ENCODE assay signal across 10 cellular contexts in the genomic region with DNA sequence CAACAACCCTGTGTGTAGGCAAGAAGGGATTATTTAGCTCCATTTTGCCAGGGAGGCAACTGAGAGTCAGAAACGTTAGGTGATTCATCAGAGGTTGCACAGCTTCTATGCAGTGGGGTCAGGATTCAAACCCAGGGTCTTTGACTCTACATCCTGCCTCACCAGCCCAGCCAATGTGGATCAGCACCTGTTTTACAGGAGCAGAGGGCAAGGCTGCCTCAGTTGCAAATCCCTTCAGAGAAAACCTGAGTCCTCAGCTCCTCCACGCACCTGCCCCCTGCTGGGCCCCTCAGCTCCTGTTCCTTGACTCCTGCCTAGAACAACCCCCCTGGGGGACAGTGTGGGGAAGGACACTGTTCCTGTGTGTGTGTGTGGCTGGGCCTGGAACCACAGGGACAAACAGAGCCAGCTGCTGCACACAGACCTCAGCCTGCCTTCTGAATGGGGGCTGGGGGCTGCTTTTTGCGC.
DNase-seq lines count a peak whose midpoint lies in the region; ATAC-seq and TF ChIP-seq lines count a peak whose summit lies in the region.
"Had no signal": no experiment of that assay in that cellular context is flagged by ENCODE, and none has a peak within 500 bp of the region (broad histone marks: within the 10 kb centered on the region; RNA-seq: fewer than 3 reads in every experiment).

No MANE protein-coding gene starts in this region.

- H3K36me3 ChIP-seq in PC-3 (ENCODE audit: low read depth, low read length): no peaks in the 10 kb centered on the region

- H3K9ac ChIP-seq in PC-3 (ENCODE audit: low read length): peak overlapping the region; percentile 9; the same call in 1 of the 2 replicates

- H2AFZ ChIP-seq in PC-3 (ENCODE audit: low read length): no peak overlapping the region

- POLR2A ChIA-PET in AG04450 (lab: Yijun Ruan, JAX) (interaction anchor here (0.6 kb wide), 1 partner anchor 216 kb away, joined by 3 read pairs; no protein-coding TSS in a partner anchor), PC-3 (lab: Charles Lee; ENCODE audit: unreplicated experiment) (interaction anchor here (0.7 kb wide), 1 partner anchor 9 kb away, joined by 3 read pairs; no protein-coding TSS in a partner anchor)

- intact Hi-C loops in PC-3 (cut with micrococcal nuclease) (no loop called here), sciatic nerve (cut with DNase I) (no loop called here)

- ATAC-seq in PC-3 (peak; percentile 38; the same call in 1 of the 2 replicates), sciatic nerve (no peak)

- in situ Hi-C loops in GM13976 (cut with MboI; ENCODE audit: low sequenced_read_pairs, unreplicated experiment): no loop called here

- H3F3A ChIP-seq in PC-3 (ENCODE audit: low read length, unreplicated experiment): no peaks in the 10 kb centered on the region

- H3K4me2 ChIP-seq in PC-3 (ENCODE audit: low read length): peak overlapping the region; percentile 38

- no peak overlapping the region for H3K4me3 ChIP-seq in AG04450 (ENCODE audit: low read depth, low read length)
- no peak overlapping the region for H3K4me3 ChIP-seq in GM12865 (ENCODE audit: low read depth, low read length)
- H3K4me3 ChIP-seq in PC-3 (ENCODE audit: low read length): no peak overlapping the region
- H3K4me3 ChIP-seq: stomach had no signal

- peak; percentile 29; the same call in 1 of the 2 replicates for TF ChIP-seq CTCF in AG04450 (IDR thresholded peaks at IDR 0.05; ENCODE audit: low read depth, low read length)
- TF ChIP-seq CTCF in GM12865 (IDR thresholded peaks at IDR 0.05; ENCODE audit: insufficient read depth, low read depth, low read length, missing control alignments): peak; percentile 23
- peak; percentile 66 for TF ChIP-seq CTCF in PC-3 (conservative IDR thresholded peaks at IDR 0.05; ENCODE audit: low read depth, low read length)
- no peak for TF ChIP-seq CTCF in GM13976 (IDR thresholded peaks at IDR 0.05; ENCODE audit: borderline replicate concordance, control extremely low read depth, extremely low read depth, insufficient read depth, missing control alignments)

- H3K9me3 ChIP-seq in AG04450 (ENCODE audit: control insufficient read depth, insufficient read depth, low read length) (no peaks in the 10 kb centered on the region; the same call in 1 of the 2 replicates), PC-3 (ENCODE audit: low read length) (no peaks in the 10 kb centered on the region)
- H3K9me3 ChIP-seq: stomach had no signal

- CTCF ChIA-PET in AG04450 (lab: Charles Lee) (interaction anchor here (0.6 to 1.1 kb wide), 3 partner anchors 10 to 183 kb away, joined by 3 to 5 read pairs (median 4); no protein-coding TSS in a partner anchor), PC-3 (lab: Charles Lee) (interaction anchor here (0.6 to 1.3 kb wide), 3 partner anchors 50 to 143 kb away, joined by 3 to 10 read pairs (median 4); no protein-coding TSS in a partner anchor)

- H3K27ac ChIP-seq in AG04450 (ENCODE audit: low read depth, low read length) (no peak overlapping the region), PC-3 (ENCODE audit: low read length) (peak overlapping the region; percentile 41)
- H3K27ac ChIP-seq: stomach had no signal

- H3K9me2 ChIP-seq in PC-3 (replicated peaks; ENCODE audit: low read length): no peaks in the 10 kb centered on the region

- H4K20me1 ChIP-seq in PC-3 (ENCODE audit: low read length): no peaks in the 10 kb centered on the region

- DNase-seq in AG04450 (ENCODE audit: low read depth, low spot score) (no peak), GM12865 (ENCODE audit: low read depth) (peak; percentile 33), PC-3 (peak; percentile 51), germinal center (ENCODE audit: low spot score) (peak; percentile 16), sciatic nerve (ENCODE audit: low spot score) (no peak), NCI-H774 (lab: John Stamatoyannopoulos, UW) (no peak), DMS79 (lab: John Stamatoyannopoulos, UW) (no peak), GM13976 (ENCODE audit: low spot score) (no peak)
- DNase-seq: activated T-cell treated with anti-CD3 and anti-CD28 coated beads, Interleukin-2, amount 50 U/mL, for 4 hours; stomach had no signal

- no peaks in the 10 kb centered on the region for H3K79me2 ChIP-seq in PC-3 (ENCODE audit: low read length)

- peaks cover 44% of the 10 kb centered on the region for H3K4me1 ChIP-seq in PC-3 (ENCODE audit: insufficient read depth, low read length)

- BruUV-seq in PC-3 (replicated peaks; lab: Mats Ljungman, UMichigan): no TSS peak

- H3K27me3 ChIP-seq in AG04450 (ENCODE audit: control insufficient read depth, insufficient read depth, low read length): peaks cover 37% of the 10 kb centered on the region
- H3K27me3 ChIP-seq in PC-3 (ENCODE audit: low read length): no peaks in the 10 kb centered on the region

Comparison
In these comparisons a context has a peak if more than half of its experiments do, and no peak if none do; other contexts are left out.
1. DNase-seq: peak in GM12865 (single experiment), PC-3 (single experiment) and germinal center (single experiment); none in AG04450 (single experiment), sciatic nerve (single experiment), NCI-H774 (single experiment), DMS79 (single experiment) and GM13976 (single experiment).